In genomic region chr3:128616516-128617269, GRCh38 we compare ENCODE assay signal across 8 cellular contexts. TPM values are rescaled to one million over a fixed set of nuclear protein-coding genes. Genes with fewer than 3 reads are reported as not detected.
DNase-seq lines count a peak whose midpoint lies in the region; ATAC-seq, FAIRE-seq and TF ChIP-seq lines count a peak whose summit lies in the region.

No MANE protein-coding gene starts in this region.

- H3K36me3 ChIP-seq in GM06990 (ENCODE audit: control insufficient read depth, insufficient read depth, low read length) = peaks cover 17% of the 10 kb centered on the region
- H3K36me3 ChIP-seq in Peyer's patch = peaks cover 0 to 24% (median 0%) of the 10 kb centered on the region in 3 donors

- TF ChIP-seq POLR2A in Peyer's patch (IDR thresholded peaks at IDR 0.05) = no peak

- H3K4me1 ChIP-seq in Peyer's patch = peaks cover 0 to 21% (median 8%) of the 10 kb centered on the region in 4 donors

- H3K27me3 ChIP-seq in GM06990 (replicated peaks; ENCODE audit: control insufficient read depth, insufficient read depth, low read length) (no peaks in the 10 kb centered on the region), Peyer's patch (no peaks in the 10 kb centered on the region)

- no peak for FAIRE-seq in urothelium cell line (lab: Jason Lieb, UNC)

- H3K27ac ChIP-seq in Peyer's patch = peak overlapping the region; percentile 76 to 88 (median 83)
- peak overlapping the region; percentile 76 for H3K27ac ChIP-seq in epithelial cell of prostate

- H3K4me3 ChIP-seq in GM06990 (replicated peaks; ENCODE audit: low read depth, low read length) (peak overlapping the region; percentile 82; the same call in 1 of the 2 replicates), Peyer's patch (peak overlapping the region in 3 of 4 donors; percentile 74 to 93 (median 81))

- intact Hi-C loops in sciatic nerve (cut with DNase I) = loop anchor here (10.0 kb wide), 1 partner anchor 168 kb away; no protein-coding TSS in a partner anchor
- intact Hi-C loops in head of caudate nucleus (cut with DNase I) = loop anchor here (10.0 kb wide), 2 partner anchors 268 to 562 kb away; partner anchors contain the start of gene SEC61A1

- TF ChIP-seq CTCF in GM06990 (IDR thresholded peaks at IDR 0.05; ENCODE audit: insufficient read depth, low read length, poor library complexity, severe bottlenecking) (no peak), Peyer's patch (IDR thresholded peaks at IDR 0.05) (no peak)

- H3K9me3 ChIP-seq in Peyer's patch = no peaks in the 10 kb centered on the region

- DNase-seq in GM06990 (ENCODE audit: extremely low read depth, insufficient read length) = no peak
- no peak for DNase-seq in Peyer's patch
- no peak for DNase-seq in epithelial cell of prostate (ENCODE audit: low read depth, low spot score)
- no peak for DNase-seq in sciatic nerve (ENCODE audit: low spot score)
- no peak for DNase-seq in head of caudate nucleus
- DNase-seq in urothelium cell line (ENCODE audit: low spot score) = no peak
- no peak for DNase-seq in HuH-7.5 (ENCODE audit: low spot score)
- DNase-seq in stimulated activated naive CD4-positive, alpha-beta T cell treated with Interleukin-2 at 50 U/mL for 16 hours (lab: John Stamatoyannopoulos, UW) = no peak

- peak; percentile 2 for ATAC-seq in sciatic nerve

RNA-seq across cellular contexts. Expression of gene RPN1, which starts 33.9 kb away (rescaled TPM):
- total RNA-seq in Peyer's patch (100 to 1,000 TPM in 3 of 4 donors, 10 to 100 TPM in 1; 87.5 to 185 (median 152) TPM), sciatic nerve (120 TPM)
